8 cellular contexts compared by ENCODE assay signal in the genomic region with DNA sequence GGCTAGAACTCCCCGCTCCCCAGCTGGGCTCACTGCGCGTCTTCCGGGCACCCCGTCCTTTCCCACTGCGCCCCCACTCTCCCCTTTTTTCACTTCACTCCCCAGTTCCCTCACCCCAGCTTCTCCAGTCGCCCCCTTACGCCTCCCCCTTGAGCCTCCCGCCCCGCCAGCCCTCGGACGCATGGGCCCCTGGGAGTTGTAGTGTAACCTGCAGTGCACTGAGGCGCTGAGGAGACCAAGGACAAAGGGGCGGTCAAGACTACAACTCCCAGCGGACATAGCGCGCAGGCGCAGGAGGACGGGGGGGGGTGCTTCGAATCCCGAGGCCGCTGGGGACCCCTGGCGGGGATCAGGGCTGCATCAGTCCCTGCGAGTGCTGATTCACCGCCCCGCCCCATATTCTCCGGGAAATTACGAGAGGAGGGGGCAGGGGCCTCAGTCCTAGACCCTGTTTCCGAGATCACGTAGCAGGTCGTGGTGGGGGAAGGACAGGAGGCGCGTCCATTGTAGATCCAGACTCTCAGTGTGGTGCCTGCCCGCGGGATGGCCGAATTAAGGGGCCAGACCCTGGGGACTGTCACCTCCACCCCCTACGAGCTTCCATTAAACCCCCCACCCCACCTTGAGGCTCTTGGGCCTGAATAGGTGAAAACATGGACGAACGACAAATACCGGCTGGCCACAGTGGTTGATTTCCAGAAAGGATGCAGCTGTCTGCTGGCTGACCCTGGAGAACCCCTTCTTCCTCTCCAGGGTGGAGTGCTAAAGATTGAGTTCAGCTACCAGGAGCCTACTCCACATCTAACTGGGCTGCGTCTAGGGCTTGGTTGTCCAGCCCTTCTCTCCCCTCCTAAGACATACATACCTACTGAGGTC. TPM values are rescaled to one million over a fixed set of nuclear protein-coding genes. Genes with fewer than 3 reads are reported as not detected.
DNase-seq lines count a peak whose midpoint lies in the region; ATAC-seq, FAIRE-seq and TF ChIP-seq lines count a peak whose summit lies in the region.

No MANE protein-coding gene starts in this region.

- peaks cover 22% of the 10 kb centered on the region for H4K20me1 ChIP-seq in mammary epithelial cell (ENCODE audit: insufficient read depth, low read length)

- H3K27me3 ChIP-seq in WERI-Rb-1 (ENCODE audit: insufficient read depth, low read depth, severe bottlenecking) (no peaks in the 10 kb centered on the region), mammary epithelial cell (ENCODE audit: insufficient read depth, low read length) (no peaks in the 10 kb centered on the region), small intestine (ENCODE audit: control insufficient read depth in 2 of 2, insufficient read depth in 2 of 2, low read length in 2 of 2) (no peaks in the 10 kb centered on the region)

- H3K27ac ChIP-seq in WERI-Rb-1 (peak overlapping the region; percentile 97), mammary epithelial cell (ENCODE audit: insufficient read depth, low read depth, low read length) (peak overlapping the region; percentile 92), small intestine (ENCODE audit: low read depth in 1 of 2, low read length in 1 of 2) (peak overlapping the region; percentile 99)

- H3K36me3 ChIP-seq in WERI-Rb-1, result peaks cover 44% of the 10 kb centered on the region
- H3K36me3 ChIP-seq in mammary epithelial cell (ENCODE audit: insufficient read depth, low read length), result peaks cover 20% of the 10 kb centered on the region
- no peaks in the 10 kb centered on the region for H3K36me3 ChIP-seq in small intestine (ENCODE audit: control insufficient read depth in 2 of 2, insufficient read depth in 2 of 2, low read length in 2 of 2)

- ATAC-seq in GM18907 (IDR thresholded peaks at IDR 0.05; ENCODE audit: unreplicated experiment) (peak; percentile 89), HG03159 (IDR thresholded peaks at IDR 0.05; ENCODE audit: unreplicated experiment) (peak; percentile 90)

- in situ Hi-C loops in mammary epithelial cell (cut with MboI; ENCODE audit: low sequenced_read_pairs in 2 of 2), result loop anchor here in 1 of 2 donors (5.0 kb wide), 1 partner anchor 63 kb away; the partner anchor contains the start of gene ZP3

- TF ChIP-seq CTCF in WERI-Rb-1 (IDR thresholded peaks at IDR 0.05; ENCODE audit: low read depth, low read length), result peak; percentile 76
- peak; percentile 51 to 81 for TF ChIP-seq CTCF in mammary epithelial cell (conservative IDR thresholded peaks at IDR 0.05 in 1 of 2, IDR thresholded peaks at IDR 0.05 in 1 of 2; ENCODE audit: extremely low read depth in 1 of 2, insufficient read depth in 1 of 2, low read depth in 1 of 2, low read length in 2 of 2)

- WGBS in mammary epithelial cell (ENCODE audit: low coverage, missing lambda C conversion rate), result 4% methylated on average over 15 of the region's 41 CpGs
- 0 to 2% (median 1%) methylated on average over 34 to 41 of the region's 41 CpGs for WGBS in small intestine, 3 donors

- peak overlapping the region; percentile 93 for H2AFZ ChIP-seq in mammary epithelial cell (ENCODE audit: low read depth, low read length)

- H3K9ac ChIP-seq in mammary epithelial cell (ENCODE audit: insufficient read depth, low read length), result peak overlapping the region; percentile 76

- FAIRE-seq in small intestine (lab: Jason Lieb, UNC), result no peak

- peaks cover 45% of the 10 kb centered on the region for H3K79me2 ChIP-seq in mammary epithelial cell (ENCODE audit: insufficient read depth, low read length)

- CTCF ChIA-PET in mammary epithelial cell (lab: Charles Lee; ENCODE audit: low non-redundant PET), result interaction anchor here (0.6 kb wide), 1 partner anchor 34 kb away, joined by 3 read pairs; no protein-coding TSS in a partner anchor

- H3K9me3 ChIP-seq in WERI-Rb-1 (ENCODE audit: severe bottlenecking) (no peaks in the 10 kb centered on the region), mammary epithelial cell (replicated peaks; ENCODE audit: insufficient read depth, low read length) (no peaks in the 10 kb centered on the region), small intestine (ENCODE audit: control insufficient read depth, low read depth) (no peaks in the 10 kb centered on the region)

- peak overlapping the region; percentile 89 for H3K4me2 ChIP-seq in mammary epithelial cell (ENCODE audit: insufficient read depth, low read depth, low read length)

- intact Hi-C loops in mammary epithelial cell (cut with micrococcal nuclease), result loop anchor here (1.0 kb wide), 2 partner anchors 34 to 64 kb away; no protein-coding TSS in a partner anchor

- TSS peak; percentile 58 for BruUV-seq in mammary epithelial cell (replicated peaks; lab: Mats Ljungman, UMichigan)

- DNase-seq in AG08395 (ENCODE audit: low spot score) (peak; percentile 99), NCI-H2196 treated with DMSO at 0.1 percent for 48 hours (lab: John Stamatoyannopoulos, UW; ENCODE audit: unreplicated experiment) (peak; percentile 96), WERI-Rb-1 (peak; percentile 98), mammary epithelial cell (peak; percentile 96), iPS-NIHi11 (ENCODE audit: low spot score) (peak; percentile 92), small intestine (peak; percentile 99)

- dilution Hi-C loops in mammary epithelial cell (cut with HindIII; ENCODE audit: low sequenced_read_pairs), result no loop called here

- peaks cover 22% of the 10 kb centered on the region for H3K4me1 ChIP-seq in mammary epithelial cell (ENCODE audit: insufficient read depth, low read length)
- H3K4me1 ChIP-seq in small intestine (ENCODE audit: control insufficient read depth in 2 of 2, insufficient read depth in 1 of 2, low read depth in 1 of 2, low read length in 1 of 2), result peaks cover 0 to 11% of the 10 kb centered on the region in 2 donors

- H3K4me3 ChIP-seq in WERI-Rb-1 (ENCODE audit: low read depth, low read length), result peak overlapping the region; percentile 84
- peak overlapping the region; percentile 62 to 98 (median 94) for H3K4me3 ChIP-seq in mammary epithelial cell (replicated peaks in 1 of 3; ENCODE audit: insufficient read depth in 1 of 3, low read depth in 2 of 3, low read length in 3 of 3)
- H3K4me3 ChIP-seq in small intestine (ENCODE audit: low read depth in 1 of 2, low read length in 2 of 2), result peak overlapping the region; percentile 91 to 99

RNA-seq across cellular contexts. Expression of gene YWHAG, which starts 0.6 kb away (rescaled TPM):
- total RNA-seq in mammary epithelial cell, result 100 to 1,000 TPM; 155 to 227 TPM
- polyA plus RNA-seq in mammary epithelial cell (74.1 TPM), small intestine (10 to 100 TPM; 47.4 to 59.2 (median 49.7) TPM)
- polyA minus RNA-seq in mammary epithelial cell, result 151 TPM

RNA-seq across cellular contexts. Expression of gene SSC4D, which starts 50.1 kb away (rescaled TPM):
- 1 to 10 TPM in 1 of 2 donors, under 1 TPM in 1; 0.42 to 1.3 TPM for total RNA-seq in mammary epithelial cell
- polyA plus RNA-seq in mammary epithelial cell (0.93 TPM), small intestine (under 1 TPM in 1 of 3 donors, not detected in 2; 0.72 TPM)
- not detected for polyA minus RNA-seq in mammary epithelial cell

RNA-seq across cellular contexts. Expression of gene HSPB1, which starts 56.9 kb away (rescaled TPM):
- total RNA-seq in mammary epithelial cell, result 100 to 1,000 TPM; 523 to 862 TPM
- polyA plus RNA-seq in mammary epithelial cell, result 420 TPM
- polyA minus RNA-seq in mammary epithelial cell, result 132 TPM
- 100 to 1,000 TPM in 2 of 3 donors, 10 to 100 TPM in 1; 77.4 to 253 (median 145) TPM for polyA plus RNA-seq in small intestine

Comparison
In these comparisons a context has a peak if more than half of its experiments do, and no peak if none do; other contexts are left out.
1. Peak in every context shown above with its lines: DNase-seq, ATAC-seq, H3K4me3 ChIP-seq and H3K27ac ChIP-seq.